14 cellular contexts compared by ENCODE assay signal in the genomic region with DNA sequence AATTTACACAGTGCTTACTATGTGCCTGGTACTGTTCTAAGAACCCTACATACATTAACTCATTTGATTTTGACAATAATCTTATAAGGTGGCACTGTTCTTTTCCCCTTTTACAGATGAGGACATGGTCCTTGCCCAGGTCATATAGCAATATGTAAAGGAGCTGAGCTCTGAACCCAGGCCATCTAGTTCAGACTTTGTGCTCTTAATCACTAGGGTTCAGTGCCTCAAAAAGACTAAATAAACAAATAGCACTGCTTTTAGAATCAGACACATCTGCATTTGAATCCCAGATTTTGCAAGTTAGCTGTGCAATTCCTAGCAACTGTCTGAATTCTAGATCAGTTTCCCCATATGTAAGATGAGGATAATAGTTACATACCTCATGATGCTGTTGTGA. TPM values are rescaled to one million over a fixed set of nuclear protein-coding genes. Genes with fewer than 3 reads are reported as not detected.
DNase-seq lines count a peak whose midpoint lies in the region; ATAC-seq and TF ChIP-seq lines count a peak whose summit lies in the region.
"Had no signal": no experiment of that assay in that cellular context is flagged by ENCODE, and none has a peak within 500 bp of the region (broad histone marks: within the 10 kb centered on the region; RNA-seq: fewer than 3 reads in every experiment).

No MANE protein-coding gene starts in this region.

- H4K20me1 ChIP-seq in BLaER1 treated with 17β-estradiol and CSF1 and Interleukin-3, amounts not matched to agents 10 nM and 100 nM: no peaks in the 10 kb centered on the region
- no peaks in the 10 kb centered on the region for H4K20me1 ChIP-seq in OCI-LY7 (ENCODE audit: insufficient read depth, low read length)

- BruUV-seq in OCI-LY7 (replicated peaks; lab: Mats Ljungman, UMichigan): no TSS peak

- TF ChIP-seq CTCF in OCI-LY7 (conservative IDR thresholded peaks at IDR 0.05; ENCODE audit: low read length): no peak

- H3K79me2 ChIP-seq in OCI-LY7 (ENCODE audit: insufficient read depth, low read depth, low read length): no peaks in the 10 kb centered on the region

- CTCF ChIA-PET in OCI-LY7 (lab: Charles Lee; ENCODE audit: unreplicated experiment): interaction anchor here (1.0 kb wide), 1 partner anchor 12 kb away, joined by 3 read pairs; no protein-coding TSS in a partner anchor

- DNase-seq in OCI-LY7 (ENCODE audit: low spot score) (no peak), epithelial cell of prostate (ENCODE audit: low read depth, low spot score) (no peak), NCI-H2196 treated with DMSO at 0.1 percent for 48 hours (lab: John Stamatoyannopoulos, UW; ENCODE audit: unreplicated experiment) (no peak), AG20443 (ENCODE audit: low spot score) (no peak)
- DNase-seq: BE2C; Caco-2; CD8-positive, alpha-beta memory T cell; DND-41; GF-D8 had no signal

- peaks cover 64 to 92% (median 71%) of the 10 kb centered on the region in 10 experiments for H3K4me1 ChIP-seq in BLaER1 treated with 17β-estradiol and CSF1 and Interleukin-3, amounts not matched to agents 10 nM and 100 nM
- H3K4me1 ChIP-seq in OCI-LY7 (ENCODE audit: insufficient read depth, low read length, poor library complexity, severe bottlenecking): peaks cover 96% of the 10 kb centered on the region
- H3K4me1 ChIP-seq: Caco-2 had no signal

- POLR2A ChIA-PET in OCI-LY7 (lab: Charles Lee): interaction anchor here (0.9 to 17.2 kb wide), 5 partner anchors 9 to 115 kb away, joined by 3 to 497 read pairs (median 6); partner anchors contain the start of gene BCAR3

- no peaks in the 10 kb centered on the region for H3K9me3 ChIP-seq in BLaER1 treated with 17β-estradiol and CSF1 and Interleukin-3, amounts not matched to agents 10 nM and 100 nM (replicated peaks in 1 of 11)
- H3K9me3 ChIP-seq in OCI-LY7 (ENCODE audit: low read length): no peaks in the 10 kb centered on the region
- H3K9me3 ChIP-seq: BE2C, Caco-2 had no signal

- H3K4me3 ChIP-seq in BLaER1 treated with 17β-estradiol and CSF1 and Interleukin-3, amounts not matched to agents 10 nM and 100 nM: no peak overlapping the region
- peak overlapping the region; percentile 33 for H3K4me3 ChIP-seq in OCI-LY7 (ENCODE audit: low read depth, low read length, poor library complexity, severe bottlenecking)

- H3K36me3 ChIP-seq in BLaER1 treated with 17β-estradiol and CSF1 and Interleukin-3, amounts not matched to agents 10 nM and 100 nM: no peaks in the 10 kb centered on the region
- H3K36me3 ChIP-seq in OCI-LY7 (ENCODE audit: insufficient read depth, low read length): no peaks in the 10 kb centered on the region
- H3K36me3 ChIP-seq: BE2C had no signal

- H3K9ac ChIP-seq in BLaER1 treated with 17β-estradiol and CSF1 and Interleukin-3, amounts not matched to agents 10 nM and 100 nM: peak overlapping the region in 2 of 11 experiments; percentile 86 to 89; a peak in 3 of 22 replicates
- H3K9ac ChIP-seq: KMS-11 had no signal

- H3K27me3 ChIP-seq in BLaER1 treated with 17β-estradiol and CSF1 and Interleukin-3, amounts not matched to agents 10 nM and 100 nM: no peaks in the 10 kb centered on the region
- H3K27me3 ChIP-seq: BE2C had no signal

- H3K9me2 ChIP-seq in OCI-LY7 (ENCODE audit: insufficient read depth, low read length): no peaks in the 10 kb centered on the region

- no peak overlapping the region; the same call in 1 of the 2 replicates for H2AFZ ChIP-seq in OCI-LY7 (ENCODE audit: low read length)

- H3K4me2 ChIP-seq in BLaER1 treated with 17β-estradiol and CSF1 and Interleukin-3, amounts not matched to agents 10 nM and 100 nM: peak overlapping the region in 8 of 11 experiments; percentile 80 to 98 (median 90); a peak in 14 of 22 replicates
- peak overlapping the region; percentile 66 for H3K4me2 ChIP-seq in OCI-LY7 (ENCODE audit: low read length)
- H3K4me2 ChIP-seq: KMS-11 had no signal

- H3K27ac ChIP-seq in BLaER1 treated with 17β-estradiol and CSF1 and Interleukin-3, amounts not matched to agents 10 nM and 100 nM: peak overlapping the region in 6 of 11 experiments; percentile 80 to 99 (median 92); a peak in 11 of 22 replicates
- H3K27ac ChIP-seq in OCI-LY7 (ENCODE audit: low read depth, low read length, poor library complexity, severe bottlenecking) (peak overlapping the region; percentile 80), epithelial cell of prostate (peak overlapping the region; percentile 100)
- H3K27ac ChIP-seq: KMS-11 had no signal

- intact Hi-C loops in OCI-LY7 (cut with micrococcal nuclease; ENCODE audit: unreplicated experiment): loop anchor here (2.0 kb wide), 1 partner anchor 14 kb away; no protein-coding TSS in a partner anchor

- no peak for ATAC-seq in HG03097 (IDR thresholded peaks at IDR 0.05; ENCODE audit: low FRiP score, unreplicated experiment)
- no peak for ATAC-seq in GM18502 (IDR thresholded peaks at IDR 0.05; ENCODE audit: poor library complexity, unreplicated experiment)
- ATAC-seq: HCT116 had no signal

RNA-seq across cellular contexts. Expression of gene BCAR3, which starts 8.7 kb away (rescaled TPM):
- total RNA-seq in OCI-LY7 (2014; rRNA removed; shearing (Covaris generic)): 12.0 and 16.3 TPM in 2 replicates
- 18.8 and 24.2 TPM in 2 replicates for total RNA-seq in OCI-LY7 (2022)
